27 cellular contexts compared by ENCODE assay signal in genomic region chr5:162128117-162128516, GRCh38.
A peak's percentile ranks its signal among the peaks of the same experiment; 100 is the strongest.
DNase-seq lines count a peak whose midpoint lies in the region; ATAC-seq and TF ChIP-seq lines count a peak whose summit lies in the region.
"Had no signal": no experiment of that assay in that cellular context is flagged by ENCODE, and none has a peak within 500 bp of the region (broad histone marks: within the 10 kb centered on the region; RNA-seq: fewer than 3 reads in every experiment).

No MANE protein-coding gene starts in this region.

- no peak for TF ChIP-seq CTCF in nephron progenitor cell (IDR thresholded peaks at IDR 0.05)
- TF ChIP-seq CTCF in lower lobe of right lung (IDR thresholded peaks at IDR 0.05), result no peak

- DNase-seq in cerebellar cortex (ENCODE audit: low spot score) (peak; percentile 52), inferior parietal cortex (ENCODE audit: extremely low spot score) (peak; percentile 58), superior temporal gyrus (ENCODE audit: extremely low spot score) (peak; percentile 64), nephron progenitor cell (no peak), NCI-H82 treated with DMSO at 0.1 percent for 48 hours (lab: John Stamatoyannopoulos, UW; ENCODE audit: unreplicated experiment) (no peak), lower lobe of right lung (no peak)
- DNase-seq: activated CD4-positive, CD25-positive, alpha-beta regulatory T cell; effector memory CD8-positive, alpha-beta T cell; GM23248; heart left ventricle; IMR-90; NCI-H1048; NCI-H187 treated with DMSO at 0.1 percent for 48 hours; NCI-H2227 treated with DMSO at 0.1 percent for 48 hours; NCI-H69; sigmoid colon; SJCRH30; stimulated activated CD4-positive, alpha-beta T cell treated with anti-CD3 and anti-CD28 coated beads, Interleukin-4, amount 100 ng/mL, for 4 hours had no signal

- H3K27ac ChIP-seq in HUES64 (ENCODE audit: low read depth, low read length) (peak overlapping the region; percentile 83), lower lobe of right lung (no peak overlapping the region)
- H3K27ac ChIP-seq: C4-2B, GM23248, heart left ventricle, sigmoid colon, SJCRH30, suprapubic skin had no signal

- H3K4me3 ChIP-seq in HUES64 (ENCODE audit: low read length) (no peak overlapping the region), lower lobe of right lung (no peak overlapping the region)
- H3K4me3 ChIP-seq: GM12878, GM23248, heart left ventricle, lung, sigmoid colon, SJCRH30, suprapubic skin had no signal

- intact Hi-C loops in lower lobe of right lung (cut with DNase I), result no loop called here

- peak overlapping the region; percentile 11; the same call in 1 of the 2 replicates for H3K9ac ChIP-seq in HUES64 (ENCODE audit: low read depth, low read length)
- H3K9ac ChIP-seq: GM23248 had no signal

- no peaks in the 10 kb centered on the region for H3K4me1 Mint-ChIP-seq in nephron progenitor cell
- H3K4me1 Mint-ChIP-seq: activated naive CD4-positive, alpha-beta T cell treated with anti-CD3 and anti-CD28 coated beads, Interleukin-2, amount 50 U/mL, for 24 hours; neural crest cell; stimulated activated memory B cell treated with anti-CD40 and anti-IgM and Interleukin-4, amounts not matched to agents 10 μg/mL and 1 μg/mL and 100 μg/mL, for 72 hours had no signal

- no peaks in the 10 kb centered on the region for H3K27me3 Mint-ChIP-seq in nephron progenitor cell (ENCODE audit: low read depth, poor library complexity)
- H3K27me3 Mint-ChIP-seq: activated naive CD4-positive, alpha-beta T cell treated with anti-CD3 and anti-CD28 coated beads, Interleukin-2, amount 50 U/mL, for 24 hours; effector memory CD8-positive, alpha-beta T cell; stimulated activated memory B cell treated with anti-CD40 and anti-IgM and Interleukin-4, amounts not matched to agents 10 μg/mL and 1 μg/mL and 100 μg/mL, for 72 hours had no signal

- H3K4me1 ChIP-seq in HUES64 (ENCODE audit: insufficient read depth, low read length) (peaks cover 47% of the 10 kb centered on the region), lower lobe of right lung (no peaks in the 10 kb centered on the region)
- H3K4me1 ChIP-seq: heart left ventricle, sigmoid colon, SJCRH30, suprapubic skin had no signal

- no peaks in the 10 kb centered on the region for H3K36me3 Mint-ChIP-seq in nephron progenitor cell (ENCODE audit: low read depth)
- H3K36me3 Mint-ChIP-seq: activated naive CD4-positive, alpha-beta T cell treated with anti-CD3 and anti-CD28 coated beads, Interleukin-2, amount 50 U/mL, for 24 hours; stimulated activated memory B cell treated with anti-CD40 and anti-IgM and Interleukin-4, amounts not matched to agents 10 μg/mL and 1 μg/mL and 100 μg/mL, for 72 hours had no signal

- H3K36me3 ChIP-seq in HUES64 (ENCODE audit: insufficient read depth, low read length), result no peaks in the 10 kb centered on the region
- H3K36me3 ChIP-seq in lower lobe of right lung, result no peaks in the 10 kb centered on the region
- H3K36me3 ChIP-seq: heart left ventricle, sigmoid colon, SJCRH30, suprapubic skin had no signal

- no peak overlapping the region for H3K4me3 Mint-ChIP-seq in nephron progenitor cell
- H3K4me3 Mint-ChIP-seq: activated naive CD4-positive, alpha-beta T cell treated with anti-CD3 and anti-CD28 coated beads, Interleukin-2, amount 50 U/mL, for 24 hours; activated T-helper 1 cell treated with anti-CD3 and anti-CD28 coated beads, Interleukin-12 subunit alpha, Interleukin-12 subunit beta, Interleukin-2, Interleukin-4 antibody, amounts not matched to agents 30 ng/mL and 10 ng/mL and 1 ng/mL, durations not matched to agents 14 hours and 24 hours and 36 hours; effector memory CD8-positive, alpha-beta T cell; neural crest cell; stimulated activated memory B cell treated with anti-CD40 and anti-IgM and Interleukin-4, amounts not matched to agents 10 μg/mL and 1 μg/mL and 100 μg/mL, for 72 hours had no signal

- H3K9me3 ChIP-seq in HUES64 (ENCODE audit: insufficient read depth, low read depth, low read length) (no peaks in the 10 kb centered on the region), lower lobe of right lung (no peaks in the 10 kb centered on the region)
- H3K9me3 ChIP-seq: heart left ventricle, sigmoid colon, SJCRH30 had no signal

- no peak overlapping the region for H3K27ac Mint-ChIP-seq in nephron progenitor cell
- H3K27ac Mint-ChIP-seq: activated naive CD4-positive, alpha-beta T cell treated with anti-CD3 and anti-CD28 coated beads, Interleukin-2, amount 50 U/mL, for 24 hours; activated T-helper 1 cell treated with anti-CD3 and anti-CD28 coated beads, Interleukin-12 subunit alpha, Interleukin-12 subunit beta, Interleukin-2, Interleukin-4 antibody, amounts not matched to agents 30 ng/mL and 10 ng/mL and 1 ng/mL, durations not matched to agents 14 hours and 24 hours and 36 hours; effector memory CD8-positive, alpha-beta T cell; stimulated activated memory B cell treated with anti-CD40 and anti-IgM and Interleukin-4, amounts not matched to agents 10 μg/mL and 1 μg/mL and 100 μg/mL, for 72 hours had no signal

- no peaks in the 10 kb centered on the region for H3K9me3 Mint-ChIP-seq in nephron progenitor cell
- H3K9me3 Mint-ChIP-seq: activated naive CD4-positive, alpha-beta T cell treated with anti-CD3 and anti-CD28 coated beads, Interleukin-2, amount 50 U/mL, for 24 hours; activated T-helper 1 cell treated with anti-CD3 and anti-CD28 coated beads, Interleukin-12 subunit alpha, Interleukin-12 subunit beta, Interleukin-2, Interleukin-4 antibody, amounts not matched to agents 30 ng/mL and 10 ng/mL and 1 ng/mL, durations not matched to agents 14 hours and 24 hours and 36 hours; neural crest cell had no signal

- WGBS in HUES64, result 8% methylated on average over 2 of the region's 2 CpGs

- no peaks in the 10 kb centered on the region for H3K27me3 ChIP-seq in HUES64 (ENCODE audit: insufficient read depth, low read length)
- no peaks in the 10 kb centered on the region for H3K27me3 ChIP-seq in lower lobe of right lung (ENCODE audit: low read depth)
- H3K27me3 ChIP-seq: heart left ventricle, sigmoid colon, SJCRH30, suprapubic skin had no signal

- no peak for ATAC-seq in lower lobe of right lung
- ATAC-seq: effector memory CD8-positive, alpha-beta T cell; GM12878; heart left ventricle; stimulated activated memory B cell treated with anti-CD40 and anti-IgM and Interleukin-4, amounts not matched to agents 10 μg/mL and 1 μg/mL and 100 μg/mL, for 72 hours had no signal

Comparison
In these comparisons a context has a peak if more than half of its experiments do, and no peak if none do; other contexts are left out.
1. DNase-seq: peak in cerebellar cortex (single experiment), inferior parietal cortex (single experiment) and superior temporal gyrus (single experiment); none in nephron progenitor cell (single experiment), NCI-H82 treated with DMSO at 0.1 percent for 48 hours (single experiment) and lower lobe of right lung (single experiment).